ENCODE assay signal across 29 cellular contexts in genomic region chr5:128366147-128366546, GRCh38.
"Had no signal": no experiment of that assay in that cellular context is flagged by ENCODE, and none has a peak within 500 bp of the region (broad histone marks: within the 10 kb centered on the region; RNA-seq: fewer than 3 reads in every experiment).

No MANE protein-coding gene starts in this region.

- H3K4me1 ChIP-seq: ascending aorta, breast epithelium, esophagus squamous epithelium had no signal

- DNase-seq: activated CD4-positive, alpha-beta memory T cell treated with anti-CD3 and anti-CD28 coated beads for 36 hours; activated CD4-positive, alpha-beta T cell treated with anti-CD3 and anti-CD28 coated beads for 36 hours; activated CD4-positive, alpha-beta T cell treated with anti-CD3 and anti-CD28 coated beads, Interleukin-2, amount 10 ng/mL, durations not matched to agents 24 days and 14 days; activated CD4-positive, CD25-positive, alpha-beta regulatory T cell; activated CD4-positive, CD25-positive, alpha-beta regulatory T cell treated with anti-CD3 and anti-CD28 coated beads, Interleukin-2, amount 50 U/mL, for 72 hours; activated CD8-positive, alpha-beta memory T cell treated with anti-CD3 and anti-CD28 coated beads, Interleukin-2, amount 10 ng/mL, durations not matched to agents 7 days and 5 days; activated CD8-positive, alpha-beta memory T cell treated with anti-CD3 and anti-CD28 coated beads, Interleukin-2, amount 50 U/mL, for 4 hours; activated CD8-positive, alpha-beta T cell treated with anti-CD3 and anti-CD28 coated beads, Interleukin-2, amount 10 ng/mL, durations not matched to agents 7 days and 5 days; activated gamma-delta T cell; activated naive CD4-positive, alpha-beta T cell; activated naive CD4-positive, alpha-beta T cell treated with anti-CD3 and anti-CD28 coated beads, Interleukin-2, amount 10 ng/mL, durations not matched to agents 7 days and 5 days; activated naive CD8-positive, alpha-beta T cell treated with anti-CD3 and anti-CD28 coated beads, Interleukin-2, amount 10 ng/mL, durations not matched to agents 7 days and 5 days; activated T-cell treated with anti-CD3 and anti-CD28 coated beads, Interleukin-2, amount 50 U/mL, for 1 hour; activated T-cell treated with anti-CD3 and anti-CD28 coated beads, Interleukin-2, amount 50 U/mL, for 48 hours; cortex of kidney; dermis blood vessel endothelial cell; effector CD4-positive, alpha-beta T cell; effector memory CD8-positive, alpha-beta T cell; esophagus squamous epithelium; foreskin melanocyte; head of caudate nucleus; T-helper 1 cell; T-helper 17 cell; T1000 had no signal

- H3K4me3 ChIP-seq: ascending aorta, breast epithelium, esophagus squamous epithelium had no signal

- ATAC-seq: activated CD4-positive, alpha-beta T cell treated with anti-CD3 and anti-CD28 coated beads for 36 hours; activated CD8-positive, alpha-beta memory T cell treated with anti-CD3 and anti-CD28 coated beads, Interleukin-2, amount 10 ng/mL, durations not matched to agents 7 days and 5 days; activated CD8-positive, alpha-beta T cell treated with anti-CD3 and anti-CD28 coated beads, Interleukin-2, amount 10 ng/mL, durations not matched to agents 7 days and 5 days; activated naive CD4-positive, alpha-beta T cell treated with anti-CD3 and anti-CD28 coated beads, Interleukin-2, amount 50 U/mL, for 72 hours; effector memory CD8-positive, alpha-beta T cell; T-helper 17 cell had no signal

- H3K27me3 ChIP-seq: ascending aorta, breast epithelium, esophagus squamous epithelium had no signal

- H3K27ac ChIP-seq: ascending aorta, breast epithelium, epithelial cell of prostate, esophagus squamous epithelium had no signal

- FAIRE-seq: endothelial cell of umbilical vein had no signal

- H3K36me3 ChIP-seq: ascending aorta, breast epithelium, esophagus squamous epithelium had no signal

- H3K9me3 ChIP-seq: ascending aorta, breast epithelium, esophagus squamous epithelium had no signal
